20 cellular contexts compared by ENCODE assay signal in genomic region chr7:129671276-129671675, GRCh38. TPM values are rescaled to one million over a fixed set of nuclear protein-coding genes. Genes with fewer than 3 reads are reported as not detected.
A peak's percentile ranks its signal among the peaks of the same experiment; 100 is the strongest.
DNase-seq lines count a peak whose midpoint lies in the region; ATAC-seq, FAIRE-seq and TF ChIP-seq lines count a peak whose summit lies in the region.
"Had no signal": no experiment of that assay in that cellular context is flagged by ENCODE, and none has a peak within 500 bp of the region (broad histone marks: within the 10 kb centered on the region; RNA-seq: fewer than 3 reads in every experiment).

No MANE protein-coding gene starts in this region.

- no peak overlapping the region for H3K27ac Mint-ChIP-seq in glutamatergic neuron (ENCODE audit: unreplicated experiment)
- H3K27ac Mint-ChIP-seq: CD4-positive, alpha-beta memory T cell; IgD-negative memory B cell; T-helper 1 cell treated with Interleukin-12 subunit alpha and Interleukin-12 subunit beta and Interleukin-4 antibody, amounts not matched to agents 30 μg/mL and 1 μg/mL, for 36 hours had no signal

- TF ChIP-seq POLR2A in H54 (IDR thresholded peaks at IDR 0.05; ENCODE audit: low read depth, low read length), result no peak

- DNase-seq in D721Med (ENCODE audit: insufficient read length, low spot score) (no peak), NCI-H1436 treated with DMSO at 0.1 percent for 48 hours (lab: John Stamatoyannopoulos, UW) (peak; percentile 12), NCI-H69 (lab: John Stamatoyannopoulos, UW) (peak; percentile 7), glutamatergic neuron (peak; percentile 23), NCI-H2107 (lab: John Stamatoyannopoulos, UW) (no peak), H54 (ENCODE audit: insufficient read length, low spot score) (no peak)
- DNase-seq: Caco-2; CD4-positive, alpha-beta memory T cell; DMS53; GDM1; NCI-H187; NCI-H524; PC-9; RPMI8226; SHP77 had no signal

- ATAC-seq in GM21529 (IDR thresholded peaks at IDR 0.05; ENCODE audit: unreplicated experiment), result no peak

- TF ChIP-seq CTCF in D721Med (IDR thresholded peaks at IDR 0.05; ENCODE audit: insufficient read depth, missing control alignments), result no peak
- TF ChIP-seq CTCF in glutamatergic neuron (IDR thresholded peaks at IDR 0.05; ENCODE audit: partially characterized antibody, unreplicated experiment), result no peak

- FAIRE-seq in D721Med (lab: Jason Lieb, UNC), result peak; percentile 41
- FAIRE-seq in H54 (lab: Jason Lieb, UNC), result no peak
- FAIRE-seq: GM18507, H1 had no signal

- H3K4me1 Mint-ChIP-seq in glutamatergic neuron (ENCODE audit: low read depth, unreplicated experiment), result no peaks in the 10 kb centered on the region
- H3K4me1 Mint-ChIP-seq: IgD-negative memory B cell had no signal

- H3K36me3 Mint-ChIP-seq in glutamatergic neuron (ENCODE audit: unreplicated experiment), result peaks cover 18% of the 10 kb centered on the region

- no peak overlapping the region for H3K4me3 Mint-ChIP-seq in glutamatergic neuron (ENCODE audit: unreplicated experiment)
- H3K4me3 Mint-ChIP-seq: CD4-positive, alpha-beta memory T cell; IgD-negative memory B cell; T-helper 1 cell treated with Interleukin-12 subunit alpha and Interleukin-12 subunit beta and Interleukin-4 antibody, amounts not matched to agents 30 μg/mL and 1 μg/mL, for 36 hours had no signal

- H3K9me3 Mint-ChIP-seq in glutamatergic neuron (ENCODE audit: unreplicated experiment), result peaks cover 2% of the 10 kb centered on the region
- H3K9me3 Mint-ChIP-seq: CD4-positive, alpha-beta memory T cell had no signal

- no peaks in the 10 kb centered on the region for H3K27me3 Mint-ChIP-seq in glutamatergic neuron (ENCODE audit: unreplicated experiment)
- H3K27me3 Mint-ChIP-seq: CD4-positive, alpha-beta memory T cell; IgD-negative memory B cell had no signal

RNA-seq across cellular contexts. Expression of gene NRF1, which starts 59.8 kb away (rescaled TPM):
- total RNA-seq in glutamatergic neuron (ENCODE audit: unreplicated experiment), result 16.4 TPM

Comparison
In these comparisons a context has a peak if more than half of its experiments do, and no peak if none do; other contexts are left out.
1. DNase-seq: peak in NCI-H1436 treated with DMSO at 0.1 percent for 48 hours (single experiment), NCI-H69 (single experiment) and glutamatergic neuron (single experiment); none in D721Med (single experiment), NCI-H2107 (single experiment) and H54 (single experiment).